25 cellular contexts compared by ENCODE assay signal in genomic region chr10:102985811-102986210, GRCh38.
"Had no signal": no experiment of that assay in that cellular context is flagged by ENCODE, and none has a peak within 500 bp of the region (broad histone marks: within the 10 kb centered on the region; RNA-seq: fewer than 3 reads in every experiment).

No MANE protein-coding gene starts in this region.

- H3K27me3 Mint-ChIP-seq: natural killer cell treated with Interleukin-12 subunit alpha and Interleukin-12 subunit beta and Interleukin-15 and Interleukin-18, amount 100 ng/mL, for 72 hours; stimulated activated memory B cell treated with anti-CD40 and anti-IgM and Interleukin-4, amounts not matched to agents 10 μg/mL and 1 μg/mL and 100 μg/mL, for 72 hours; stimulated activated naive CD8-positive, alpha-beta T cell treated with anti-CD3 and anti-CD28 coated beads, Interleukin-15, amount 100 ng/mL, for 72 hours had no signal

- H3K9me3 Mint-ChIP-seq: endodermal cell; natural killer cell treated with Interleukin-12 subunit alpha and Interleukin-12 subunit beta and Interleukin-15 and Interleukin-18, amount 100 ng/mL, for 72 hours; neural progenitor cell; stimulated activated memory B cell treated with anti-CD40 and anti-IgM and Interleukin-4, amounts not matched to agents 10 μg/mL and 1 μg/mL and 100 μg/mL, for 72 hours; stimulated activated naive CD8-positive, alpha-beta T cell treated with anti-CD3 and anti-CD28 coated beads, Interleukin-15, amount 100 ng/mL, for 72 hours had no signal

- H3K27ac Mint-ChIP-seq: endodermal cell; natural killer cell treated with Interleukin-12 subunit alpha and Interleukin-12 subunit beta and Interleukin-15 and Interleukin-18, amount 100 ng/mL, for 72 hours; neural progenitor cell; stimulated activated memory B cell treated with anti-CD40 and anti-IgM and Interleukin-4, amounts not matched to agents 10 μg/mL and 1 μg/mL and 100 μg/mL, for 72 hours; stimulated activated naive CD8-positive, alpha-beta T cell treated with anti-CD3 and anti-CD28 coated beads, Interleukin-15, amount 100 ng/mL, for 72 hours had no signal

- H3K27ac ChIP-seq: coronary artery, heart left ventricle, left ventricle myocardium inferior, lower lobe of right lung, neural progenitor cell, spleen, testis, tibial nerve, upper lobe of right lung, vagina had no signal

- H3K36me3 ChIP-seq: heart left ventricle, left ventricle myocardium inferior, lower lobe of right lung, neural progenitor cell, spleen, tibial nerve, upper lobe of right lung, vagina had no signal

- ATAC-seq: heart left ventricle; lower lobe of right lung; natural killer cell treated with Interleukin-12 subunit alpha and Interleukin-12 subunit beta and Interleukin-15 and Interleukin-18, amount 100 ng/mL, for 72 hours; sciatic nerve; stimulated activated memory B cell treated with anti-CD40 and anti-IgM and Interleukin-4, amounts not matched to agents 10 μg/mL and 1 μg/mL and 100 μg/mL, for 72 hours; stimulated activated naive CD8-positive, alpha-beta T cell treated with anti-CD3 and anti-CD28 coated beads, Interleukin-15, amount 100 ng/mL, for 72 hours; upper lobe of right lung had no signal

- H3K4me2 ChIP-seq: neural progenitor cell had no signal

- H3K4me3 ChIP-seq: coronary artery, heart left ventricle, left ventricle myocardium inferior, lower lobe of right lung, neural progenitor cell, spleen, tibial nerve, upper lobe of right lung, vagina had no signal

- H3K9ac ChIP-seq: neural progenitor cell had no signal

- DNase-seq: effector CD4-positive, alpha-beta T cell; endodermal cell; foreskin melanocyte; heart left ventricle; hippocampal formation; islet precursor cell; left ventricle myocardium inferior; lower lobe of right lung; mesenchymal stem cell; midbrain; nucleus accumbens; spleen; stimulated activated CD4-positive, alpha-beta T cell treated with anti-CD3 and anti-CD28 coated beads, Interleukin-15, amount 100 ng/mL, for 24 hours; stimulated activated CD4-positive, alpha-beta T cell treated with anti-CD3 and anti-CD28 coated beads, Interleukin-1b, Interleukin-23, amount 100 ng/mL, for 48 hours; stimulated activated CD4-positive, alpha-beta T cell treated with anti-CD3 and anti-CD28 coated beads, Interleukin-4, amount 100 ng/mL, for 24 hours; stimulated activated naive CD8-positive, alpha-beta T cell treated with anti-CD3 and anti-CD28 coated beads, Interleukin-15, amount 100 ng/mL, for 72 hours; testis; upper lobe of right lung had no signal

- H3K36me3 Mint-ChIP-seq: natural killer cell treated with Interleukin-12 subunit alpha and Interleukin-12 subunit beta and Interleukin-15 and Interleukin-18, amount 100 ng/mL, for 72 hours had no signal

- H3K4me3 Mint-ChIP-seq: endodermal cell; natural killer cell treated with Interleukin-12 subunit alpha and Interleukin-12 subunit beta and Interleukin-15 and Interleukin-18, amount 100 ng/mL, for 72 hours; neural progenitor cell; stimulated activated memory B cell treated with anti-CD40 and anti-IgM and Interleukin-4, amounts not matched to agents 10 μg/mL and 1 μg/mL and 100 μg/mL, for 72 hours; stimulated activated naive CD8-positive, alpha-beta T cell treated with anti-CD3 and anti-CD28 coated beads, Interleukin-15, amount 100 ng/mL, for 72 hours had no signal

- H3K4me1 ChIP-seq: lower lobe of right lung, neural progenitor cell, spleen, upper lobe of right lung had no signal

- H2AFZ ChIP-seq: neural progenitor cell had no signal

- H3K9me3 ChIP-seq: heart left ventricle, left ventricle myocardium inferior, lower lobe of right lung, spleen, testis, tibial nerve, upper lobe of right lung, vagina had no signal

- H3K27me3 ChIP-seq: heart left ventricle, neural progenitor cell, spleen, testis, tibial nerve, upper lobe of right lung, vagina had no signal
